ENCODE assay signal across 19 cellular contexts in the genomic region with DNA sequence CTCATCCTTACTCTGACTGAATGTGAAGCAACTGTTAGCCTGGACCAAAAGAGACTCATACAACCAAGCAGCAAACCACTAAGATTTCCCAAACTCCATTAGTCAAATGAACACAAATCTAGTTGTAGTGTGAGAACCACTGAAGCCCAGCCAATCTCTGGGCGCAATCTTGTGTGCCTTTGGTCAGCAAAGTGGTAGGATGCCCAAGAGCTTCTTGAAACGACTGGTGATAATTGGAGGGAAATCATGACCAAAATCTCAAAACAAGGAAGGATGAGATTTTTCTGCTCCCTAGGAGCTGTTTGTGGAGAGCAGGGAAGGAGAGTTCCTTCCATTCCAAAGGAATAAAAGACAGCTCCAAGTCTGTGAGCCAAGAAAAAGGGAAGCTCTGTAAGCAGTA. TPM values are rescaled to one million over a fixed set of nuclear protein-coding genes. Genes with fewer than 3 reads are reported as not detected.
A peak's percentile ranks its signal among the peaks of the same experiment; 100 is the strongest.
DNase-seq lines count a peak whose midpoint lies in the region; ATAC-seq, FAIRE-seq and TF ChIP-seq lines count a peak whose summit lies in the region.
"Had no signal": no experiment of that assay in that cellular context is flagged by ENCODE, and none has a peak within 500 bp of the region (broad histone marks: within the 10 kb centered on the region; RNA-seq: fewer than 3 reads in every experiment).

No MANE protein-coding gene starts in this region.

- H3K27ac ChIP-seq in CD4-positive, CD25-positive, alpha-beta regulatory T cell (ENCODE audit: insufficient read depth, low read length, poor library complexity, severe bottlenecking): no peak overlapping the region
- no peak overlapping the region for H3K27ac ChIP-seq in CD8-positive, alpha-beta T cell (ENCODE audit: low read depth, low read length)
- no peak overlapping the region for H3K27ac ChIP-seq in kidney (ENCODE audit: low read depth in 2 of 2, low read length in 2 of 2)
- H3K27ac ChIP-seq in skeletal muscle tissue (ENCODE audit: low read depth, low read length): peak overlapping the region; percentile 68
- H3K27ac ChIP-seq in MM.1S (ENCODE audit: low read length): no peak overlapping the region
- H3K27ac ChIP-seq: A549, C4-2B had no signal

- H3K4me1 Mint-ChIP-seq in CD4-positive, CD25-positive, alpha-beta regulatory T cell: no peaks in the 10 kb centered on the region
- H3K4me1 Mint-ChIP-seq in CD8-positive, alpha-beta T cell (ENCODE audit: low read depth): no peaks in the 10 kb centered on the region
- H3K4me1 Mint-ChIP-seq: CD8-positive, alpha-beta memory T cell had no signal

- H3K4me3 ChIP-seq in CD4-positive, CD25-positive, alpha-beta regulatory T cell (ENCODE audit: low read depth, low read length): no peak overlapping the region
- H3K4me3 ChIP-seq in CD8-positive, alpha-beta T cell (ENCODE audit: low read depth, low read length): no peak overlapping the region
- H3K4me3 ChIP-seq in kidney (ENCODE audit: low read length in 2 of 2) (no peak overlapping the region), skeletal muscle tissue (ENCODE audit: low read length in 3 of 3) (no peak overlapping the region), MM.1S (ENCODE audit: low read length) (no peak overlapping the region)
- H3K4me3 ChIP-seq: A549 had no signal

- TF ChIP-seq CTCF in CD8-positive, alpha-beta T cell (IDR thresholded peaks at IDR 0.05): no peak
- TF ChIP-seq CTCF in kidney (IDR thresholded peaks at IDR 0.05; ENCODE audit: borderline replicate concordance, extremely low read depth, insufficient read depth) (no peak), MM.1S (IDR thresholded peaks at IDR 0.05; ENCODE audit: low read length) (no peak)

- no peaks in the 10 kb centered on the region for H4K20me1 ChIP-seq in MM.1S (ENCODE audit: insufficient read depth, low read length)

- no peak overlapping the region for H3K4me3 Mint-ChIP-seq in CD4-positive, CD25-positive, alpha-beta regulatory T cell
- H3K4me3 Mint-ChIP-seq in CD8-positive, alpha-beta T cell: no peak overlapping the region
- H3K4me3 Mint-ChIP-seq: H9 had no signal

- no peaks in the 10 kb centered on the region for H3K9me2 ChIP-seq in MM.1S (replicated peaks; ENCODE audit: insufficient read depth, low read length)

- POLR2A ChIA-PET in CD8-positive, alpha-beta T cell (lab: Charles Lee): no interaction called here

- DNase-seq in CD4-positive, CD25-positive, alpha-beta regulatory T cell: no peak
- DNase-seq in CD8-positive, alpha-beta T cell: no peak
- DNase-seq in kidney (peak; percentile 15), NCI-H446 treated with DMSO at 0.1 percent for 48 hours (lab: John Stamatoyannopoulos, UW) (no peak), SW480 (ENCODE audit: low spot score) (no peak), MM.1S (no peak), NCI-H1436 treated with DMSO at 0.1 percent for 48 hours (lab: John Stamatoyannopoulos, UW) (no peak)
- DNase-seq: BE2C; Caco-2; CD8-positive, alpha-beta memory T cell; DND-41; GDM1; GOT3; H9 had no signal

- H3K27ac Mint-ChIP-seq in CD4-positive, CD25-positive, alpha-beta regulatory T cell: peak overlapping the region in 2 of 3 donors; percentile 27 to 69
- peak overlapping the region; percentile 41 for H3K27ac Mint-ChIP-seq in CD8-positive, alpha-beta T cell

- no peaks in the 10 kb centered on the region for H3K9me3 ChIP-seq in CD4-positive, CD25-positive, alpha-beta regulatory T cell (ENCODE audit: control insufficient read depth in 2 of 2, low read length in 2 of 2)
- no peaks in the 10 kb centered on the region for H3K9me3 ChIP-seq in CD8-positive, alpha-beta T cell (ENCODE audit: low read length)
- H3K9me3 ChIP-seq in kidney (ENCODE audit: control insufficient read depth in 1 of 2, low read length in 2 of 2): no peaks in the 10 kb centered on the region
- no peaks in the 10 kb centered on the region for H3K9me3 ChIP-seq in skeletal muscle tissue (ENCODE audit: control insufficient read depth in 3 of 3, low read length in 3 of 3)
- no peaks in the 10 kb centered on the region for H3K9me3 ChIP-seq in MM.1S (replicated peaks; ENCODE audit: insufficient read depth, low read length)
- H3K9me3 ChIP-seq: A549, BE2C, Caco-2 had no signal

- no peak overlapping the region for H3K4me2 ChIP-seq in MM.1S (ENCODE audit: low read depth, low read length)
- H3K4me2 ChIP-seq: A549 had no signal

- CTCF ChIA-PET in CD8-positive, alpha-beta T cell (lab: Charles Lee): no interaction called here

- H3K36me3 Mint-ChIP-seq in CD4-positive, CD25-positive, alpha-beta regulatory T cell: peaks cover 46% of the 10 kb centered on the region
- H3K36me3 Mint-ChIP-seq in CD8-positive, alpha-beta T cell: peaks cover 64% of the 10 kb centered on the region

- ATAC-seq in CD4-positive, CD25-positive, alpha-beta regulatory T cell (ENCODE audit: low read depth in 2 of 2): no peak
- no peak for ATAC-seq in CD8-positive, alpha-beta T cell
- ATAC-seq: A549 had no signal

- no peaks in the 10 kb centered on the region for H3K4me1 ChIP-seq in CD4-positive, CD25-positive, alpha-beta regulatory T cell (ENCODE audit: control insufficient read depth, insufficient read depth, low read length, poor library complexity, severe bottlenecking)
- no peaks in the 10 kb centered on the region for H3K4me1 ChIP-seq in CD8-positive, alpha-beta T cell (ENCODE audit: insufficient read depth, low read length)
- no peaks in the 10 kb centered on the region for H3K4me1 ChIP-seq in kidney (ENCODE audit: control insufficient read depth in 1 of 2, insufficient read depth in 1 of 2, low read depth in 1 of 2, low read length in 2 of 2)
- peaks cover 0 to 7% (median 0%) of the 10 kb centered on the region in 3 donors for H3K4me1 ChIP-seq in skeletal muscle tissue (ENCODE audit: control insufficient read depth in 3 of 3, insufficient read depth in 3 of 3, low read length in 3 of 3)
- H3K4me1 ChIP-seq in MM.1S (ENCODE audit: low read length): no peaks in the 10 kb centered on the region
- H3K4me1 ChIP-seq: A549, BE2C, Caco-2 had no signal

- H3K9me3 Mint-ChIP-seq in CD4-positive, CD25-positive, alpha-beta regulatory T cell: peaks cover 0 to 2% (median 0%) of the 10 kb centered on the region in 7 donors
- no peaks in the 10 kb centered on the region for H3K9me3 Mint-ChIP-seq in CD8-positive, alpha-beta T cell
- H3K9me3 Mint-ChIP-seq: CD8-positive, alpha-beta memory T cell; H9 had no signal

- intact Hi-C loops in CD8-positive, alpha-beta T cell (cut with DNase I, micrococcal nuclease): no loop called here
- intact Hi-C loops in kidney (cut with DNase I): no loop called here

- peaks cover 53% of the 10 kb centered on the region for H3K36me3 ChIP-seq in CD4-positive, CD25-positive, alpha-beta regulatory T cell (ENCODE audit: control insufficient read depth, insufficient read depth, low read length)
- H3K36me3 ChIP-seq in CD8-positive, alpha-beta T cell (ENCODE audit: insufficient read depth, low read length): peaks cover 32% of the 10 kb centered on the region
- H3K36me3 ChIP-seq in kidney (ENCODE audit: control insufficient read depth in 1 of 2, insufficient read depth in 2 of 2, low read length in 2 of 2) (peaks cover 11 to 47% of the 10 kb centered on the region in 2 donors), skeletal muscle tissue (ENCODE audit: control insufficient read depth in 3 of 3, insufficient read depth in 3 of 3, low read length in 3 of 3) (peaks cover 42 to 59% (median 54%) of the 10 kb centered on the region in 3 donors), MM.1S (replicated peaks; ENCODE audit: insufficient read depth, low read length) (peaks cover 8% of the 10 kb centered on the region; the same call in 1 of the 2 replicates)

- H3K27me3 ChIP-seq in CD4-positive, CD25-positive, alpha-beta regulatory T cell (ENCODE audit: control insufficient read depth, insufficient read depth, low read length): no peaks in the 10 kb centered on the region
- no peaks in the 10 kb centered on the region for H3K27me3 ChIP-seq in CD8-positive, alpha-beta T cell (ENCODE audit: insufficient read depth, low read length)
- H3K27me3 ChIP-seq in skeletal muscle tissue (ENCODE audit: control insufficient read depth in 3 of 3, insufficient read depth in 3 of 3, low read length in 3 of 3): no peaks in the 10 kb centered on the region
- H3K27me3 ChIP-seq in MM.1S (replicated peaks; ENCODE audit: insufficient read depth, low read length): no peaks in the 10 kb centered on the region
- H3K27me3 ChIP-seq: BE2C had no signal

- no peaks in the 10 kb centered on the region for H3K27me3 Mint-ChIP-seq in CD4-positive, CD25-positive, alpha-beta regulatory T cell
- H3K27me3 Mint-ChIP-seq in CD8-positive, alpha-beta T cell (ENCODE audit: low read depth): no peaks in the 10 kb centered on the region
- H3K27me3 Mint-ChIP-seq: CD8-positive, alpha-beta memory T cell had no signal

- H3K9ac ChIP-seq in kidney (ENCODE audit: low read length in 2 of 2) (no peak overlapping the region), skeletal muscle tissue (ENCODE audit: low read depth in 1 of 3, low read length in 3 of 3) (no peak overlapping the region), MM.1S (ENCODE audit: low read length) (no peak overlapping the region)

- no peak for FAIRE-seq in kidney (lab: Jason Lieb, UNC)
- FAIRE-seq: A549, GM12892 had no signal

- H3K79me2 ChIP-seq in MM.1S (ENCODE audit: low read length): no peaks in the 10 kb centered on the region

- H2AFZ ChIP-seq in MM.1S (ENCODE audit: low read length): no peak overlapping the region

- no peaks in the 10 kb centered on the region for H3F3A ChIP-seq in MM.1S (ENCODE audit: insufficient read depth, low read length)

RNA-seq across cellular contexts. Expression of gene F2, which starts 24.0 kb away (rescaled TPM):
- total RNA-seq in CD4-positive, CD25-positive, alpha-beta regulatory T cell: not detected
- polyA plus RNA-seq in CD4-positive, CD25-positive, alpha-beta regulatory T cell: not detected
- total RNA-seq in CD8-positive, alpha-beta T cell: not detected
- not detected for total RNA-seq in kidney
- not detected for polyA plus RNA-seq in kidney (ENCODE audit: insufficient read depth, low read depth, low replicate concordance)
- total RNA-seq in skeletal muscle tissue: 0.52 TPM
- total RNA-seq: CD8-positive, alpha-beta memory T cell; H9 had no signal
- polyA plus RNA-seq: AG04450; CD8-positive, alpha-beta memory T cell had no signal

RNA-seq across cellular contexts. Expression of gene ZNF408, which starts 42.2 kb away (rescaled TPM):
- total RNA-seq in CD4-positive, CD25-positive, alpha-beta regulatory T cell: 12.4 TPM
- polyA plus RNA-seq in CD4-positive, CD25-positive, alpha-beta regulatory T cell: 10 to 100 TPM in 1 of 4 donors, 1 to 10 TPM in 3; 6.3 to 12.9 (median 8.0) TPM
- 10 to 100 TPM; 24.0 to 24.3 TPM for total RNA-seq in CD8-positive, alpha-beta T cell
- total RNA-seq in kidney (9.7 TPM), skeletal muscle tissue (5.7 TPM)
- polyA plus RNA-seq in kidney (ENCODE audit: insufficient read depth, low read depth, low replicate concordance): 7.8 TPM

RNA-seq across cellular contexts. Expression of gene ARHGAP1, which starts 42.6 kb away (rescaled TPM):
- total RNA-seq in CD4-positive, CD25-positive, alpha-beta regulatory T cell: 72.5 TPM
- 10 to 100 TPM; 46.6 to 63.6 (median 51.1) TPM for polyA plus RNA-seq in CD4-positive, CD25-positive, alpha-beta regulatory T cell
- total RNA-seq in CD8-positive, alpha-beta T cell: 10 to 100 TPM; 33.4 to 36.9 TPM
- total RNA-seq in kidney: 137 TPM
- polyA plus RNA-seq in kidney (ENCODE audit: insufficient read depth, low read depth, low replicate concordance): 35.5 TPM
- 19.8 TPM for total RNA-seq in skeletal muscle tissue
